Comparison of ENCODE assay signal across 25 cellular contexts in genomic region chr12:19836056-19836455, GRCh38.
"Had no signal": no experiment of that assay in that cellular context is flagged by ENCODE, and none has a peak within 500 bp of the region (broad histone marks: within the 10 kb centered on the region; RNA-seq: fewer than 3 reads in every experiment).

No MANE protein-coding gene starts in this region.

- DNase-seq: colonic mucosa; cortex of kidney; dermis blood vessel endothelial cell; dorsolateral prefrontal cortex; effector CD4-positive, alpha-beta T cell; effector CD8-positive, alpha-beta T cell; effector memory CD4-positive, alpha-beta T cell; effector memory CD8-positive, alpha-beta T cell; endodermal cell; erythroblast; esophagus squamous epithelium; foreskin fibroblast; foreskin keratinocyte; foreskin melanocyte; gastrocnemius medialis; glutamatergic neuron; head of caudate nucleus; heart left ventricle; heart right ventricle had no signal

- H3K27me3 ChIP-seq: colonic mucosa, dorsolateral prefrontal cortex, esophagus muscularis mucosa, esophagus squamous epithelium, foreskin keratinocyte, gastrocnemius medialis, gastroesophageal sphincter, heart left ventricle, heart right ventricle had no signal

- H3K27ac Mint-ChIP-seq: dendritic cell treated with granulocyte-macrophage colony-stimulating factor and Interleukin-4, amounts not matched to agents 40 ng/mL and 50 ng/mL, for 4 days; effector memory CD8-positive, alpha-beta T cell; endodermal cell had no signal

- H3K36me3 ChIP-seq: colonic mucosa, esophagus muscularis mucosa, esophagus squamous epithelium, gastrocnemius medialis, gastroesophageal sphincter, heart left ventricle, heart right ventricle had no signal

- H3K4me3 ChIP-seq: colonic mucosa, coronary artery, dorsolateral prefrontal cortex, esophagus muscularis mucosa, esophagus squamous epithelium, gastrocnemius medialis, gastroesophageal sphincter, heart left ventricle, heart right ventricle had no signal

- H3K4me1 ChIP-seq: colonic mucosa, foreskin keratinocyte, gastrocnemius medialis, gastroesophageal sphincter had no signal

- H3K9me3 ChIP-seq: colonic mucosa, esophagus muscularis mucosa, esophagus squamous epithelium, gastrocnemius medialis, gastroesophageal sphincter had no signal

- H3K4me3 Mint-ChIP-seq: dendritic cell treated with granulocyte-macrophage colony-stimulating factor and Interleukin-4, amounts not matched to agents 40 ng/mL and 50 ng/mL, for 4 days; effector memory CD8-positive, alpha-beta T cell; endodermal cell had no signal

- H3K9me3 Mint-ChIP-seq: dendritic cell treated with granulocyte-macrophage colony-stimulating factor and Interleukin-4, amounts not matched to agents 40 ng/mL and 50 ng/mL, for 4 days; effector memory CD8-positive, alpha-beta T cell had no signal

- H3K27me3 Mint-ChIP-seq: dendritic cell treated with granulocyte-macrophage colony-stimulating factor and Interleukin-4, amounts not matched to agents 40 ng/mL and 50 ng/mL, for 4 days had no signal

- H3K4me1 Mint-ChIP-seq: endodermal cell had no signal

- ATAC-seq: effector memory CD8-positive, alpha-beta T cell; esophagus mucosa; foreskin keratinocyte; gastrocnemius medialis; gastroesophageal sphincter; heart right ventricle had no signal

- H3K27ac ChIP-seq: colonic mucosa, dorsolateral prefrontal cortex, epithelial cell of prostate, esophagus muscularis mucosa, esophagus squamous epithelium, foreskin keratinocyte, gastrocnemius medialis, gastroesophageal sphincter, heart left ventricle, heart right ventricle had no signal
